In the genomic region with DNA sequence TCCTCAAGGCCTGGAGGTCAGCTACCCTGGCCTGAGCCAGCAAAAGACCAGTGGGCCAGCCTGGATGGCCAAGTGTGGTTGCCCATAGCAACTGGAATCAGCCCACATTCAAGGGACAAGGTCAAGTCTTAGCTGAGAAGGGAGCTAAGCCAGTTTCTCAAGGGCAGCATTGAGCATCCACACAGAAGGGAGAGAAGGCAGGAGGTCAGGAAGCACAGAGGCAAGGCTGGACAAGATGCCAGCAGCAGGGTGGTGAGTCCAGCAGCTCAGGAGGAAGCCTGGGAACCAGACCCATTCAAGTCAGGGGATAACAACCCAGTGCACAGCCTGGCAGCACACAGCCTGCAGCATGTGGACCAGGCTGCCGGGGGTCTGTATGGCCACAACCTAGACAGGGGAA, we compare ENCODE assay signal across 12 cellular contexts.
"Had no signal": no experiment of that assay in that cellular context is flagged by ENCODE, and none has a peak within 500 bp of the region (broad histone marks: within the 10 kb centered on the region; RNA-seq: fewer than 3 reads in every experiment).

No MANE protein-coding gene starts in this region.

- H3K4me3 ChIP-seq: cardiac muscle cell, coronary artery, hepatocyte, left lung, transverse colon, vagina had no signal

- H3K27me3 ChIP-seq: cardiac muscle cell, hepatocyte, left lung, transverse colon, vagina had no signal

- H3K36me3 ChIP-seq: cardiac muscle cell, left lung, transverse colon, vagina had no signal

- DNase-seq: activated naive CD4-positive, alpha-beta T cell treated with Interleukin-2 at 50 U/mL for 16 hours; activated naive CD8-positive, alpha-beta T cell treated with anti-CD3 and anti-CD28 coated beads, Interleukin-2, amount 50 U/mL, for 24 hours; activated T-cell treated with anti-CD3 and anti-CD28 coated beads for 4 hours; left lung; stimulated activated CD4-positive, alpha-beta T cell treated with anti-CD3 and anti-CD28 coated beads, Interleukin-2, amount 100 ng/mL, for 48 hours; transverse colon had no signal

- H2AFZ ChIP-seq: hepatocyte had no signal

- H3K9me3 ChIP-seq: transverse colon, vagina had no signal

- H3K4me1 ChIP-seq: left lung, transverse colon had no signal

- H3K4me2 ChIP-seq: hepatocyte had no signal

- H3K79me2 ChIP-seq: hepatocyte had no signal

- H3K27ac ChIP-seq: cardiac muscle cell, coronary artery, hepatocyte, left lung, transverse colon, vagina had no signal

- ATAC-seq: activated naive CD8-positive, alpha-beta T cell treated with anti-CD3 and anti-CD28 coated beads, Interleukin-2, amount 50 U/mL, for 24 hours; esophagus mucosa; left lung; stimulated activated memory B cell treated with anti-CD40 and anti-IgM and Interleukin-4, amounts not matched to agents 10 μg/mL and 1 μg/mL and 100 μg/mL, for 72 hours had no signal
